Comparison of ENCODE assay signal across 9 cellular contexts in the genomic region with DNA sequence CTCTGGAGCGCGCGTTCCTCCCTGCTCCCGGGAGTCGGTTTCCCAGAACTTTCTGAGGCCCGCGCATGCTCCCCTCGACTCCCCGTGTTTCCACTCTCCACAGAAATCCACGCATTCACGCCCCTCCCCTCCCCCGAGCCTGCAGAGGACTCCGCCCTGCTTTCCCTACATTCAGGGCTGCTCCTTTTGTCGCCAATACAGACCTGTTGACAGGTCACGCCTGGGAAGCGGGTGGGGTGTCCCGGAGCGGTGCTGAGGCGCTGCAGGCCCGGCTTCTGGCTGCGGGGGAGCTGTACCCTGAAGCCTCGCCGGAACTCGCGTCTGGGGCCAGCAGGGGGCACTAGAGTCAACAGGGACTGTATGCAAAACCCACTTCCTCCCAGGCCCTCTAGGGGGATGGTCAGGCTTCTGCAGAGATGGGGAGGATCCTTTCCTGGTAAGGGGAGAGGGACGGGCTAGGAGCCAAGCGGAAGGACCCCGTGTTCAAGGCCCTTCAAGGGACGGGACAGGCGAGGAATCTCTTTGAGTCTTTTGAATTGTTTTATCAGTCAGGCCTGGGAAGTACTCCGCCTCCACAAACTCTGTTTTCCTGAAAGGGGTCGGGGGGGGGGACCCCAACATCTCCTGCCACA. TPM values are rescaled to one million over a fixed set of nuclear protein-coding genes. Genes with fewer than 3 reads are reported as not detected.
DNase-seq lines count a peak whose midpoint lies in the region; ATAC-seq and TF ChIP-seq lines count a peak whose summit lies in the region.
"Had no signal": no experiment of that assay in that cellular context is flagged by ENCODE, and none has a peak within 500 bp of the region (broad histone marks: within the 10 kb centered on the region; RNA-seq: fewer than 3 reads in every experiment).

A gene with protein sequence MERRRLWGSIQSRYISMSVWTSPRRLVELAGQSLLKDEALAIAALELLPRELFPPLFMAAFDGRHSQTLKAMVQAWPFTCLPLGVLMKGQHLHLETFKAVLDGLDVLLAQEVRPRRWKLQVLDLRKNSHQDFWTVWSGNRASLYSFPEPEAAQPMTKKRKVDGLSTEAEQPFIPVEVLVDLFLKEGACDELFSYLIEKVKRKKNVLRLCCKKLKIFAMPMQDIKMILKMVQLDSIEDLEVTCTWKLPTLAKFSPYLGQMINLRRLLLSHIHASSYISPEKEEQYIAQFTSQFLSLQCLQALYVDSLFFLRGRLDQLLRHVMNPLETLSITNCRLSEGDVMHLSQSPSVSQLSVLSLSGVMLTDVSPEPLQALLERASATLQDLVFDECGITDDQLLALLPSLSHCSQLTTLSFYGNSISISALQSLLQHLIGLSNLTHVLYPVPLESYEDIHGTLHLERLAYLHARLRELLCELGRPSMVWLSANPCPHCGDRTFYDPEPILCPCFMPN (minus strand): TSS at position 294 of the 632 bp plus-strand sequence. CDS start 2,433 bp downstream, outside the sequence.

- H3K4me1 Mint-ChIP-seq in stimulated activated naive CD8-positive, alpha-beta T cell treated with anti-CD3 and anti-CD28 coated beads, Interleukin-15, amount 100 ng/mL, for 72 hours: peaks cover 6% of the 10 kb centered on the region

- POLR2A ChIA-PET in AG04449 (lab: Yijun Ruan, JAX): no interaction called here

- TF ChIP-seq CTCF in AG04449 (IDR thresholded peaks at IDR 0.05; ENCODE audit: insufficient read depth, low read length, missing control alignments) (peak; percentile 40), WI38 (IDR thresholded peaks at IDR 0.05; ENCODE audit: low read depth, low read length) (0 out of 2 replicates have a peak, but pooled peaks have one; percentile 15), mucosa of descending colon (IDR thresholded peaks at IDR 0.05) (peak; percentile 63)

- CTCF ChIA-PET in AG04449 (lab: Yijun Ruan, JAX): interaction anchor here (1.0 kb wide), 1 partner anchor 49 kb away, joined by 3 read pairs; no protein-coding TSS in a partner anchor

- H3K4me3 Mint-ChIP-seq in stimulated activated naive CD8-positive, alpha-beta T cell treated with anti-CD3 and anti-CD28 coated beads, Interleukin-15, amount 100 ng/mL, for 72 hours: peak within 1 kb of the TSS in 1 of 2 donors; percentile 33

- no peaks in the 10 kb centered on the region for H3K9me3 Mint-ChIP-seq in stimulated activated naive CD8-positive, alpha-beta T cell treated with anti-CD3 and anti-CD28 coated beads, Interleukin-15, amount 100 ng/mL, for 72 hours

- H3K9me3 ChIP-seq in mucosa of descending colon: no peaks in the 10 kb centered on the region

- DNase-seq in AG04449 (ENCODE audit: low read depth, low spot score) (no peak), GM19240 (ENCODE audit: insufficient read length, low spot score) (peak; percentile 62), NCI-H2227 treated with DMSO at 0.1 percent for 48 hours (lab: John Stamatoyannopoulos, UW) (peak; percentile 84), mucosa of descending colon (peak; percentile 73 to 79 (median 74))
- DNase-seq in central memory CD4-positive, alpha-beta T cell: peak; percentile 36
- DNase-seq in stimulated activated naive CD8-positive, alpha-beta T cell treated with anti-CD3 and anti-CD28 coated beads, Interleukin-15, amount 100 ng/mL, for 72 hours: peak; percentile 84 to 85

- H3K4me1 ChIP-seq in mucosa of descending colon (ENCODE audit: low read depth): no peaks in the 10 kb centered on the region

- H3K36me3 ChIP-seq in mucosa of descending colon (ENCODE audit: low read depth): no peaks in the 10 kb centered on the region

- H3K27ac Mint-ChIP-seq in stimulated activated naive CD8-positive, alpha-beta T cell treated with anti-CD3 and anti-CD28 coated beads, Interleukin-15, amount 100 ng/mL, for 72 hours: peak within 1 kb of the TSS in 1 of 2 donors; percentile 87

- intact Hi-C loops in mucosa of descending colon (cut with DNase I, micrococcal nuclease): no loop called here

- ATAC-seq in mucosa of descending colon: peak; percentile 94
- peak; percentile 98 for ATAC-seq in stimulated activated naive CD8-positive, alpha-beta T cell treated with anti-CD3 and anti-CD28 coated beads, Interleukin-15, amount 100 ng/mL, for 72 hours
- no peak for ATAC-seq in HG03565 (IDR thresholded peaks at IDR 0.05; ENCODE audit: unreplicated experiment)

- no peak within 1 kb of the TSS for H3K4me3 ChIP-seq in AG04449 (ENCODE audit: low read depth, low read length)
- no peak within 1 kb of the TSS for H3K4me3 ChIP-seq in WI38 (ENCODE audit: low read depth, low read length)
- no peak within 1 kb of the TSS for H3K4me3 ChIP-seq in mucosa of descending colon

- H3K27me3 Mint-ChIP-seq in stimulated activated naive CD8-positive, alpha-beta T cell treated with anti-CD3 and anti-CD28 coated beads, Interleukin-15, amount 100 ng/mL, for 72 hours: no peaks in the 10 kb centered on the region

RNA-seq across cellular contexts. Expression of the gene that starts here (rescaled TPM):
- total RNA-seq in mucosa of descending colon: under 1 TPM in 1 of 3 donors, not detected in 2; 0.22 TPM
- total RNA-seq: myocyte had no signal

Comparison
In these comparisons a context has a peak if more than half of its experiments do, and no peak if none do; other contexts are left out.
1. Peak in DNase-seq and ATAC-seq in mucosa of descending colon; RNA of the gene not detected or under 1 TPM.